9 cellular contexts compared by ENCODE assay signal in the genomic region with DNA sequence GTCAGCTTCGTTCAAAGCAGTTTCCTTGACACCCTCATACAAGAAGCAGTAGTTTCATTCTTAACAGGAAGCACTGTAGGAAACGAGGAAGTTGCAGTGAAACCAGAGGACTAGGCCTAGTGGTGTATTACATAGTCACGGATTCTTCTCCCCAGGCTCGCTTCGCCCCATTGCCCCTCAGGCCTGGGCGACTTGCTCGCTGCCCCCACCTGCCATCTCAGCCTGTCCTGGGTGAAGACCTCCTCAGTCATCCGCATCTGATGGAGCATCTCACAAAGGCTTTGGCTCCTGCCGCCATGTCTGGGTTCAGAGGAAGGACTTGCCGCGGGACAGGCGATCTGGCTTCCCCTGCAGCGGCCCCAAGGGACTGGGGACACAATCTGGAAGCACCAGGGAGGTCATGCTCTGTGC.
DNase-seq lines count a peak whose midpoint lies in the region; ATAC-seq, FAIRE-seq and TF ChIP-seq lines count a peak whose summit lies in the region.
"Had no signal": no experiment of that assay in that cellular context is flagged by ENCODE, and none has a peak within 500 bp of the region (broad histone marks: within the 10 kb centered on the region; RNA-seq: fewer than 3 reads in every experiment).

No MANE protein-coding gene starts in this region.

- CTCF ChIA-PET in GM10248 (lab: Yijun Ruan, JAX): interaction anchor here (1.0 kb wide), 1 partner anchor 11 kb away, joined by 3 read pairs; no protein-coding TSS in a partner anchor

- H3K36me3 ChIP-seq in bronchial epithelial cell (ENCODE audit: control insufficient read depth, insufficient read depth, low read length): no peaks in the 10 kb centered on the region

- no peak for TF ChIP-seq CTCF in GM10248 (IDR thresholded peaks at IDR 0.05; ENCODE audit: control extremely low read depth, extremely low read depth, low read depth, missing control alignments)
- no peak for TF ChIP-seq CTCF in GM20000 (IDR thresholded peaks at IDR 0.05; ENCODE audit: extremely low read depth, missing control alignments)
- TF ChIP-seq CTCF in bronchial epithelial cell (IDR thresholded peaks at IDR 0.05; ENCODE audit: insufficient read depth, low read length, severe bottlenecking): no peak

- peak; percentile 80 for ATAC-seq in HG03196 (IDR thresholded peaks at IDR 0.05; ENCODE audit: unreplicated experiment)

- H3K27me3 ChIP-seq in bronchial epithelial cell (ENCODE audit: control insufficient read depth, insufficient read depth, low read length): no peaks in the 10 kb centered on the region

- DNase-seq in GM10248 (ENCODE audit: extremely low spot score) (peak; percentile 21), GM20000 (ENCODE audit: low spot score) (peak; percentile 10), bronchial epithelial cell (ENCODE audit: low read depth) (no peak), NCI-H1105 (lab: John Stamatoyannopoulos, UW) (no peak), amygdala (lab: John Stamatoyannopoulos, UW) (no peak), NCI-H2029 (lab: John Stamatoyannopoulos, UW) (no peak)
- DNase-seq in activated CD4-positive, CD25-positive, alpha-beta regulatory T cell (lab: John Stamatoyannopoulos, UW): no peak
- DNase-seq: activated naive CD8-positive, alpha-beta T cell treated with anti-CD3 and anti-CD28 coated beads for 36 hours had no signal

- H3K4me3 ChIP-seq in bronchial epithelial cell (ENCODE audit: low read depth, low read length): no peak overlapping the region

- POLR2A ChIA-PET in GM10248 (lab: Yijun Ruan, JAX): no interaction called here

- FAIRE-seq in bronchial epithelial cell (lab: Jason Lieb, UNC): peak; percentile 68

Comparison
In these comparisons a context has a peak if more than half of its experiments do, and no peak if none do; other contexts are left out.
1. DNase-seq: peak in GM10248 (single experiment) and GM20000 (single experiment); none in bronchial epithelial cell (single experiment), NCI-H1105 (single experiment), amygdala (0 of 56), activated CD4-positive, CD25-positive, alpha-beta regulatory T cell (0 of 4) and NCI-H2029 (single experiment).